Comparison of ENCODE assay signal across 27 cellular contexts in the genomic region with DNA sequence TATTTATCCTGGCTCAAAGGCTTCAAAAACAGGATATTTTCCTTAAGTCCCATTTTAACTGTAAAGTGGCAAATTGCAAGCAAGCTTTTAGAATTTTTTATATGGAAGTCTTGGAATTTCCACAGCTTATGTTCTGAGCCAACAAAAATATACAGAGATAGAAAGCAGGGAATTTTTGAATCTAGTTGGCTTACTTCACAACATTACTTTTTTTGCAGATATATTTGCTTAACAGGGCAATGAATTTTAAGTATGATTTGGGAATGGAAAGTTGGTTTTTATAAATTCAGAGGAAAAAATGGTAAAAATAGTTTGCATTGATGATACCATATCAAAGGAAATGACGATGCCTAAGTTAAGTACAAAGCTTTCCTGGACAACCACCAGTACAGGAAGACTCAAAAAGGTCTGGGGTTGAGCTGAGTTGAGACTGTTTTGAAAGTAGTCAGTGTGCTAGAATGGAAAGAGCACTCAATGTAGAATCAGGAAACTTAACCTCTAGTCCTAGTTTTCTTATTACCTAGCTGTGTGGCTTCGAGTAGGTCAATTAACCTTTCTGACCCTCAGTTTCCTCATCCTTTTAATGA. TPM values are rescaled to one million over a fixed set of nuclear protein-coding genes. Genes with fewer than 3 reads are reported as not detected.
DNase-seq lines count a peak whose midpoint lies in the region; ATAC-seq and TF ChIP-seq lines count a peak whose summit lies in the region.
"Had no signal": no experiment of that assay in that cellular context is flagged by ENCODE, and none has a peak within 500 bp of the region (broad histone marks: within the 10 kb centered on the region; RNA-seq: fewer than 3 reads in every experiment).

No MANE protein-coding gene starts in this region.

- intact Hi-C loops in heart right ventricle (cut with DNase I) = loop anchor here in 1 of 10 donors (10.0 kb wide), 1 partner anchor 84 kb away; no protein-coding TSS in a partner anchor
- intact Hi-C loops in Right ventricle myocardium superior (cut with DNase I) = no loop called here
- intact Hi-C loops in aorta (cut with DNase I) = loop anchor here in 1 of 2 donors (10.0 kb wide), 3 partner anchors 64 to 174 kb away; a partner anchor contains a TSS

- in situ Hi-C loops in HAP-1 (cut with MboI; ENCODE audit: low sequenced_read_pairs) = no loop called here

- H3K27me3 ChIP-seq in heart right ventricle = no peaks in the 10 kb centered on the region
- no peaks in the 10 kb centered on the region for H3K27me3 ChIP-seq in aorta (ENCODE audit: control insufficient read depth in 1 of 2, insufficient read depth in 2 of 2, low read length in 1 of 2)
- no peaks in the 10 kb centered on the region for H3K27me3 ChIP-seq in HAP-1 (ENCODE audit: low read depth)
- H3K27me3 ChIP-seq: left lung, tibial nerve had no signal

- peaks cover 0 to 23% (median 8%) of the 10 kb centered on the region in 9 donors for H3K4me1 ChIP-seq in heart right ventricle
- peaks cover 3% of the 10 kb centered on the region in 2 donors for H3K4me1 ChIP-seq in aorta (ENCODE audit: control insufficient read depth in 1 of 2, insufficient read depth in 2 of 2, low read length in 2 of 2)
- no peaks in the 10 kb centered on the region for H3K4me1 ChIP-seq in HAP-1
- H3K4me1 ChIP-seq: left lung had no signal

- H3K9me3 ChIP-seq in heart right ventricle (no peaks in the 10 kb centered on the region), aorta (ENCODE audit: control insufficient read depth, low read length) (no peaks in the 10 kb centered on the region), HAP-1 (no peaks in the 10 kb centered on the region)
- H3K9me3 ChIP-seq: left lung, mucosa of descending colon, tibial nerve had no signal

- H3K4me3 ChIP-seq in heart right ventricle (no peak overlapping the region), choroid plexus epithelial cell (ENCODE audit: low read depth, low read length) (no peak overlapping the region), aorta (ENCODE audit: low read length in 2 of 2) (no peak overlapping the region), HAP-1 (no peak overlapping the region)
- H3K4me3 ChIP-seq: left lung, mucosa of descending colon, tibial nerve had no signal

- ATAC-seq in heart right ventricle (peak in 5 of 8 donors; percentile 77 to 90 (median 86)), Right ventricle myocardium superior (ENCODE audit: poor library complexity) (no peak), left lobe of liver (peak; percentile 47), aorta (ENCODE audit: low FRiP score) (peak; percentile 74), GM18498 (IDR thresholded peaks at IDR 0.05; ENCODE audit: unreplicated experiment) (no peak), HG03139 (IDR thresholded peaks at IDR 0.05; ENCODE audit: unreplicated experiment) (no peak)
- ATAC-seq: effector memory CD8-positive, alpha-beta T cell; left lung; mucosa of descending colon had no signal

- no peak for TF ChIP-seq CTCF in heart right ventricle (IDR thresholded peaks at IDR 0.05)
- no peak for TF ChIP-seq CTCF in choroid plexus epithelial cell (conservative IDR thresholded peaks at IDR 0.05; ENCODE audit: low read depth, low read length)

- no peaks in the 10 kb centered on the region for H3K36me3 ChIP-seq in heart right ventricle
- no peaks in the 10 kb centered on the region for H3K36me3 ChIP-seq in aorta (ENCODE audit: control insufficient read depth in 1 of 2, insufficient read depth in 2 of 2, low read length in 1 of 2)
- no peaks in the 10 kb centered on the region for H3K36me3 ChIP-seq in HAP-1 (replicated peaks)
- H3K36me3 ChIP-seq: left lung, tibial nerve had no signal

- H3K27ac ChIP-seq in heart right ventricle = peak overlapping the region in 4 of 10 donors; percentile 16 to 32 (median 18)
- H3K27ac ChIP-seq in aorta (ENCODE audit: low read depth in 1 of 2, low read length in 2 of 2) = no peak overlapping the region
- H3K27ac ChIP-seq: KMS-11, left lung had no signal

- DNase-seq in heart right ventricle (no peak), Right ventricle myocardium superior (no peak), choroid plexus epithelial cell (ENCODE audit: low read depth) (peak; percentile 54), left lobe of liver (ENCODE audit: low spot score) (no peak), aorta (no peak), HAP-1 (ENCODE audit: low spot score in 2 of 2) (no peak)
- DNase-seq: activated CD4-positive, alpha-beta T cell treated with anti-CD3 and anti-CD28 coated beads, Interleukin-2, amount 50 U/mL, for 1 hour; activated effector memory CD4-positive, alpha-beta T cell treated with Interleukin-2 at 50 U/mL for 16 hours; CD8-positive, alpha-beta memory T cell; cerebellar nuclear complex; DMS153; effector memory CD8-positive, alpha-beta T cell; GF-D8; head of caudate nucleus; left lung; mucosa of descending colon; NCI-H1694; NCI-H2171 treated with DMSO at 0.1 percent for 48 hours; NCI-H526 treated with DMSO at 0.1 percent for 48 hours; small intestine; stimulated activated CD4-positive, alpha-beta T cell treated with anti-CD3 and anti-CD28 coated beads, Interleukin-4, amount 100 ng/mL, for 1 hour; stimulated activated naive CD4-positive, alpha-beta T cell treated with Interleukin-2 at 50 U/mL for 16 hours had no signal

- WGBS in heart right ventricle, 2 donors = 39 to 56% methylated on average over 2 of the region's 2 CpGs
- WGBS in aorta, 2 donors = 8 to 14% methylated on average over 2 of the region's 2 CpGs

RNA-seq across cellular contexts. Expression of a gene that starts 11.0 kb away (rescaled TPM):
- total RNA-seq in heart right ventricle (10 to 100 TPM in 1 of 10 donors, 1 to 10 TPM in 9; 2.2 to 38.5 (median 5.8) TPM), Right ventricle myocardium superior (2.5 TPM), left lobe of liver (8.9 TPM), aorta (10 to 100 TPM; 27.8 to 78.8 TPM)
- polyA plus RNA-seq in heart right ventricle (10 to 100 TPM in 1 of 2 donors, 1 to 10 TPM in 1; 2.8 to 11.7 TPM), aorta (10 to 100 TPM in 1 of 2 donors, 1 to 10 TPM in 1; 7.5 to 18.7 TPM)
- total RNA-seq: HT1080 had no signal

Comparison
In these comparisons a context has a peak if more than half of its experiments do, and no peak if none do; other contexts are left out.
1. ATAC-seq: peak in heart right ventricle (5 of 8), left lobe of liver (single experiment) and aorta (single experiment); none in Right ventricle myocardium superior (single experiment), GM18498 (single experiment) and HG03139 (single experiment).